In genomic region chr18:23314672-23315071, GRCh38 we compare ENCODE assay signal across 1 cellular context.
TF ChIP-seq lines count a peak whose summit lies in the region.

No MANE protein-coding gene starts in this region.

TF ChIP-seq in GM23338, 12 proteins besides CTCF, POLR2A, EP300 and RAD21 (continued from another document):
- no peak for TF ChIP-seq ZNF462 (CRISPR knock-in tag; IDR thresholded peaks at IDR 0.05)
- TF ChIP-seq JUNB (IDR thresholded peaks at IDR 0.05; ENCODE audit: unreplicated experiment) = no peak
- no peak for TF ChIP-seq ZNF331 (CRISPR knock-in tag; IDR thresholded peaks at IDR 0.05; ENCODE audit: low read depth)
- TF ChIP-seq EZH2 (IDR thresholded peaks at IDR 0.05; ENCODE audit: low read depth, unreplicated experiment) = no peak
- TF ChIP-seq NANOG (IDR thresholded peaks at IDR 0.05; ENCODE audit: borderline replicate concordance) = no peak
- no peak for TF ChIP-seq ZNF114 (CRISPR knock-in tag; IDR thresholded peaks at IDR 0.05)
- TF ChIP-seq STAT1 (IDR thresholded peaks at IDR 0.05; ENCODE audit: unreplicated experiment) = no peak
- no peak for TF ChIP-seq EZH2phosphoT487 (IDR thresholded peaks at IDR 0.05; ENCODE audit: unreplicated experiment)
- no peak for TF ChIP-seq ETS1 (IDR thresholded peaks at IDR 0.05)
